In the genomic region with DNA sequence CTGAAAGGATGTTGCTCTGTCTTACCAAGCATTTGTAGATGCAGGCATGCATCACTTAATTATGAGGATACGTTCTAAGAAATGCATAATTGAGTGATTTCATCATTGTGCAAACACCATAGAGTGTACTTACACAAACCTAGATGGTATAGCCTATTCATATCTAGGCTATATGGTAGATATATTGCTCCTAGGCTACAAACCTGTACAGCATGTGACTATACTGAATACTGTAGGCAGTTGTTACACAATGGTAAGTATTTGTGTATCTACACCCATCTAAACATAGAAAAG, we compare ENCODE assay signal across 16 cellular contexts.
DNase-seq lines count a peak whose midpoint lies in the region; ATAC-seq, FAIRE-seq and TF ChIP-seq lines count a peak whose summit lies in the region.
"Had no signal": no experiment of that assay in that cellular context is flagged by ENCODE, and none has a peak within 500 bp of the region (broad histone marks: within the 10 kb centered on the region; RNA-seq: fewer than 3 reads in every experiment).

No MANE protein-coding gene starts in this region.

- BruUV-seq in GM12878 (replicated peaks; lab: Mats Ljungman, UMichigan), result no TSS peak

- peak; percentile 13 for FAIRE-seq in GM12878 (lab: Jason Lieb, UNC)
- FAIRE-seq: D721Med, RCC 7860 had no signal

- TF ChIP-seq EP300 in GM12878 (IDR thresholded peaks at IDR 0.05; ENCODE audit: borderline replicate concordance in 1 of 2, control insufficient read depth in 1 of 2, low read depth in 2 of 2, low read length in 2 of 2), result no peak

- no peak overlapping the region for H3K4me3 Mint-ChIP-seq in nephron
- H3K4me3 Mint-ChIP-seq: activated CD4-positive, alpha-beta memory T cell treated with anti-CD3 and anti-CD28 coated beads, Interleukin-2, amount 10 ng/mL, durations not matched to agents 7 days and 5 days; activated T-cell treated with anti-CD3 and anti-CD28 coated beads, Interleukin-2, amount 50 U/mL, for 4 hours; B cell had no signal

- no peaks in the 10 kb centered on the region for H3K27me3 Mint-ChIP-seq in nephron (ENCODE audit: low read depth)
- H3K27me3 Mint-ChIP-seq: activated CD4-positive, alpha-beta memory T cell treated with anti-CD3 and anti-CD28 coated beads, Interleukin-2, amount 10 ng/mL, durations not matched to agents 7 days and 5 days; B cell had no signal

- H4K20me1 ChIP-seq in GM12878 (ENCODE audit: control insufficient read depth, insufficient read depth), result no peaks in the 10 kb centered on the region

- POLR2A ChIA-PET in GM12878 (lab: Charles Lee), result no interaction called here
- POLR2A ChIA-PET in RWPE1 (lab: Yijun Ruan, JAX; ENCODE audit: low non-redundant PET), result no interaction called here

- WGBS in GM12878 (ENCODE audit: insufficient coverage, insufficient replicate concordance, low lambda C conversion rate, missing lambda C conversion rate), result 95% methylated on average over 1 of the region's 1 CpG

- intact Hi-C loops in GM12878 (cut with micrococcal nuclease; ENCODE audit: unreplicated experiment) (no loop called here), upper lobe of right lung (cut with DNase I) (no loop called here)

- H3K36me3 ChIP-seq in HUES48 (ENCODE audit: control insufficient read depth, insufficient read depth, low read length) (peaks cover 9% of the 10 kb centered on the region), GM12878 (ENCODE audit: control insufficient read depth in 2 of 2, insufficient read depth in 2 of 2, low read length in 1 of 2) (no peaks in the 10 kb centered on the region; a peak in 1 of 4 replicates), upper lobe of right lung (peaks cover 18% of the 10 kb centered on the region)

- in situ Hi-C loops in GM12878 (cut with MboI), result no loop called here

- H3K9ac ChIP-seq in HUES48 (ENCODE audit: low read depth, low read length) (no peak overlapping the region), GM12878 (ENCODE audit: control insufficient read depth, insufficient read depth, low read length) (no peak overlapping the region)

- DNase-seq in DMS53 treated with DMSO at 0.1 percent for 48 hours (lab: John Stamatoyannopoulos, UW; ENCODE audit: unreplicated experiment) (peak; percentile 28), GM12878 (ENCODE audit: low read depth, low spot score) (no peak), T-helper 9 cell (no peak), upper lobe of right lung (no peak), RWPE1 (ENCODE audit: low spot score) (no peak)
- DNase-seq: activated T-cell treated with anti-CD3 and anti-CD28 coated beads, Interleukin-2, amount 50 U/mL, for 4 hours; KG1; NCI-H1092 treated with DMSO at 0.1 percent for 48 hours; nucleus accumbens had no signal

- no peak overlapping the region for H2AFZ ChIP-seq in GM12878 (ENCODE audit: control insufficient read depth, low read depth, low read length)
- H2AFZ ChIP-seq: GM23338 had no signal

- no peak; the same call in 2 of the 3 replicates for ATAC-seq in GM12878
- ATAC-seq in upper lobe of right lung, result no peak

- no peaks in the 10 kb centered on the region for H3K79me2 ChIP-seq in GM12878 (ENCODE audit: control insufficient read depth, insufficient read depth, low read length)

- H3K4me1 ChIP-seq in HUES48 (ENCODE audit: control insufficient read depth, insufficient read depth, low read length) (peaks cover 8% of the 10 kb centered on the region), GM12878 (ENCODE audit: control insufficient read depth, insufficient read depth, low read length) (peaks cover 11% of the 10 kb centered on the region), upper lobe of right lung (no peaks in the 10 kb centered on the region)

- no peaks in the 10 kb centered on the region for H3K9me3 Mint-ChIP-seq in nephron
- H3K9me3 Mint-ChIP-seq: activated CD4-positive, alpha-beta memory T cell treated with anti-CD3 and anti-CD28 coated beads, Interleukin-2, amount 10 ng/mL, durations not matched to agents 7 days and 5 days; activated T-cell treated with anti-CD3 and anti-CD28 coated beads, Interleukin-2, amount 50 U/mL, for 4 hours; GM23338 had no signal

- no peak for TF ChIP-seq RAD21 in GM12878 (IDR thresholded peaks at IDR 0.05; ENCODE audit: insufficient read depth, low read depth, low read length)

- H3K4me3 ChIP-seq in HUES48 (ENCODE audit: low read depth, low read length) (no peak overlapping the region), GM12878 (no peak overlapping the region), upper lobe of right lung (no peak overlapping the region)
- H3K4me3 ChIP-seq: GM23338 had no signal

- H3K4me2 ChIP-seq in GM12878 (ENCODE audit: control insufficient read depth, insufficient read depth), result no peak overlapping the region

- peak overlapping the region; percentile 65 to 93 (median 86) for H3K27ac Mint-ChIP-seq in nephron
- H3K27ac Mint-ChIP-seq: activated CD4-positive, alpha-beta memory T cell treated with anti-CD3 and anti-CD28 coated beads, Interleukin-2, amount 10 ng/mL, durations not matched to agents 7 days and 5 days; B cell had no signal

- peak overlapping the region; percentile 17 for H3K27ac ChIP-seq in HUES48 (ENCODE audit: low read depth, low read length)
- H3K27ac ChIP-seq in GM12878 (ENCODE audit: control insufficient read depth, insufficient read depth), result no peak overlapping the region
- H3K27ac ChIP-seq in upper lobe of right lung, result no peak overlapping the region
- H3K27ac ChIP-seq in RWPE1, result no peak overlapping the region

- no peaks in the 10 kb centered on the region for H3K9me3 ChIP-seq in HUES48 (ENCODE audit: control insufficient read depth, insufficient read depth, low read length)
- no peaks in the 10 kb centered on the region for H3K9me3 ChIP-seq in GM12878 (replicated peaks; ENCODE audit: control insufficient read depth, insufficient read depth, low read length)
- H3K9me3 ChIP-seq in upper lobe of right lung, result no peaks in the 10 kb centered on the region

- CTCF ChIA-PET in GM12878 (lab: Yijun Ruan, JAX) (no interaction called here), RWPE1 (lab: Yijun Ruan, JAX) (no interaction called here)

- H3K36me3 Mint-ChIP-seq in nephron (ENCODE audit: low read depth), result peaks cover 59% of the 10 kb centered on the region

- RAD21 ChIA-PET in GM12878 (lab: Charles Lee; ENCODE audit: unreplicated experiment), result no interaction called here

- H3K27me3 ChIP-seq in HUES48 (ENCODE audit: control insufficient read depth, insufficient read depth, low read length), result no peaks in the 10 kb centered on the region
- H3K27me3 ChIP-seq in GM12878 (replicated peaks in 1 of 2; ENCODE audit: control insufficient read depth in 2 of 2, insufficient read depth in 2 of 2, low read length in 1 of 2), result no peaks in the 10 kb centered on the region
- no peaks in the 10 kb centered on the region for H3K27me3 ChIP-seq in upper lobe of right lung

- peaks cover 33% of the 10 kb centered on the region for H3K4me1 Mint-ChIP-seq in nephron
- H3K4me1 Mint-ChIP-seq: B cell had no signal

- TF ChIP-seq POLR2A in GM12878 (IDR thresholded peaks at IDR 0.05; ENCODE audit: low read depth, low read length), result no peak

- SMC1A ChIA-PET in GM12878 (lab: Charles Lee; ENCODE audit: uncharacterized antibody, unreplicated experiment), result interaction anchor here (2.5 kb wide), 1 partner anchor 31 kb away, joined by 6 read pairs; no protein-coding TSS in a partner anchor

- TF ChIP-seq CTCF in GM12878 (IDR thresholded peaks at IDR 0.05 in 2 of 3, conservative IDR thresholded peaks at IDR 0.05 in 1 of 3; ENCODE audit: control insufficient read depth in 2 of 3, extremely low read depth in 1 of 3, insufficient read depth in 1 of 3, low read depth in 3 of 3, low read length in 3 of 3) (no peak), nephron (IDR thresholded peaks at IDR 0.05; ENCODE audit: unreplicated experiment in 3 of 3) (no peak), upper lobe of right lung (IDR thresholded peaks at IDR 0.05) (no peak), RWPE1 (conservative IDR thresholded peaks at IDR 0.05; ENCODE audit: low read depth) (no peak)

TF ChIP-seq in GM12878, 131 proteins besides CTCF, POLR2A, EP300 and RAD21 (continues in another document):
- TF ChIP-seq, protein P1, sequence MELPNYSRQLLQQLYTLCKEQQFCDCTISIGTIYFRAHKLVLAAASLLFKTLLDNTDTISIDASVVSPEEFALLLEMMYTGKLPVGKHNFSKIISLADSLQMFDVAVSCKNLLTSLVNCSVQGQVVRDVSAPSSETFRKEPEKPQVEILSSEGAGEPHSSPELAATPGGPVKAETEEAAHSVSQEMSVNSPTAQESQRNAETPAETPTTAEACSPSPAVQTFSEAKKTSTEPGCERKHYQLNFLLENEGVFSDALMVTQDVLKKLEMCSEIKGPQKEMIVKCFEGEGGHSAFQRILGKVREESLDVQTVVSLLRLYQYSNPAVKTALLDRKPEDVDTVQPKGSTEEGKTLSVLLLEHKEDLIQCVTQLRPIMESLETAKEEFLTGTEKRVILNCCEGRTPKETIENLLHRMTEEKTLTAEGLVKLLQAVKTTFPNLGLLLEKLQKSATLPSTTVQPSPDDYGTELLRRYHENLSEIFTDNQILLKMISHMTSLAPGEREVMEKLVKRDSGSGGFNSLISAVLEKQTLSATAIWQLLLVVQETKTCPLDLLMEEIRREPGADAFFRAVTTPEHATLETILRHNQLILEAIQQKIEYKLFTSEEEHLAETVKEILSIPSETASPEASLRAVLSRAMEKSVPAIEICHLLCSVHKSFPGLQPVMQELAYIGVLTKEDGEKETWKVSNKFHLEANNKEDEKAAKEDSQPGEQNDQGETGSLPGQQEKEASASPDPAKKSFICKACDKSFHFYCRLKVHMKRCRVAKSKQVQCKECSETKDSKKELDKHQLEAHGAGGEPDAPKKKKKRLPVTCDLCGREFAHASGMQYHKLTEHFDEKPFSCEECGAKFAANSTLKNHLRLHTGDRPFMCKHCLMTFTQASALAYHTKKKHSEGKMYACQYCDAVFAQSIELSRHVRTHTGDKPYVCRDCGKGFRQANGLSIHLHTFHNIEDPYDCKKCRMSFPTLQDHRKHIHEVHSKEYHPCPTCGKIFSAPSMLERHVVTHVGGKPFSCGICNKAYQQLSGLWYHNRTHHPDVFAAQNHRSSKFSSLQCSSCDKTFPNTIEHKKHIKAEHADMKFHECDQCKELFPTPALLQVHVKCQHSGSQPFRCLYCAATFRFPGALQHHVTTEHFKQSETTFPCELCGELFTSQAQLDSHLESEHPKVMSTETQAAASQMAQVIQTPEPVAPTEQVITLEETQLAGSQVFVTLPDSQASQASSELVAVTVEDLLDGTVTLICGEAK (IDR thresholded peaks at IDR 0.05; ENCODE audit: borderline replicate concordance), result no peak
- TF ChIP-seq MYC (IDR thresholded peaks at IDR 0.05; ENCODE audit: insufficient read depth, insufficient read length, insufficient replicate concordance, low read length, severe bottlenecking), result no peak
- no peak for TF ChIP-seq MTA3 (IDR thresholded peaks at IDR 0.05; ENCODE audit: borderline replicate concordance, low read length)
